27 cellular contexts compared by ENCODE assay signal in the genomic region with DNA sequence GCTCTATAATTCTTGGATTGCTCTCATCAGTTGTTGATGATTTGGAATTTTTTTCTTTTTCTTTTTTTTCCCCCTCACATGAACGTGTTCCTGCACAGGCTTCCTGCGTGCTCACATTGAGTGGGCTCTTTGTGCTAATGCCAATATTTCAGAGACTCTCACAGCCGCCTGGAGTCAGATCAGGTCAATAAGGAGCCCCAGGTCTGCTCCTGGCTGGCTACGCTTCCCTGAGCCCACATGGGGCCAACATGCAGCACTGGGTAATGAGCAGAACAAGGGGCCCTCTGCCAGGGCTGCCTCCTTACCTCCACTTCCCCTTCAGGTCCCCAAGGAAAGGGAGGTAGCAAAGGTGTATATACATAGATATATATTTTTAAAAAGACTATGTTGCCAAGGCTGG.
"Had no signal": no experiment of that assay in that cellular context is flagged by ENCODE, and none has a peak within 500 bp of the region (broad histone marks: within the 10 kb centered on the region; RNA-seq: fewer than 3 reads in every experiment).

No MANE protein-coding gene starts in this region.

- DNase-seq: activated CD4-positive, alpha-beta memory T cell treated with anti-CD3 and anti-CD28 coated beads, Interleukin-2, amount 10 ng/mL, durations not matched to agents 7 days and 5 days; activated CD4-positive, alpha-beta T cell treated with anti-CD3 and anti-CD28 coated beads for 1 hour; activated CD4-positive, alpha-beta T cell treated with anti-CD3 and anti-CD28 coated beads, Interleukin-2, amount 10 ng/mL, durations not matched to agents 7 days and 5 days; activated gamma-delta T cell treated with Interleukin-2 at 50 U/mL for 16 hours; activated naive CD4-positive, alpha-beta T cell treated with anti-CD3 and anti-CD28 coated beads, Interleukin-2, amount 50 U/mL, for 16 hours; activated T-cell treated with anti-CD3 and anti-CD28 coated beads, Interleukin-2, amount 50 U/mL, for 4 hours; amygdala; endodermal cell; foreskin fibroblast; heart left ventricle; naive B cell; nephron progenitor cell; ovary; right lobe of liver; stimulated activated CD4-positive, alpha-beta T cell treated with anti-CD3 and anti-CD28 coated beads, Interleukin-12 subunit alpha, Interleukin-12 subunit beta, amount 100 ng/mL, for 4 hours; stimulated activated CD4-positive, alpha-beta T cell treated with anti-CD3 and anti-CD28 coated beads, Interleukin-4, amount 100 ng/mL, for 1 hour; stimulated activated naive CD8-positive, alpha-beta T cell treated with anti-CD3 and anti-CD28 coated beads, Interleukin-15, Interleukin-2, amounts not matched to agents 100 U/mL and 50 U/mL, for 24 hours; upper lobe of left lung had no signal

- H3K27ac ChIP-seq: heart left ventricle, ovary, right lobe of liver, skin epidermis, upper lobe of left lung had no signal

- H3K36me3 ChIP-seq: ovary, thoracic aorta had no signal

- H3K27ac Mint-ChIP-seq: activated CD4-positive, alpha-beta memory T cell treated with anti-CD3 and anti-CD28 coated beads, Interleukin-2, amount 10 ng/mL, durations not matched to agents 7 days and 5 days; activated CD4-positive, alpha-beta T cell treated with anti-CD3 and anti-CD28 coated beads, Interleukin-2, amount 10 ng/mL, durations not matched to agents 7 days and 5 days; activated T-helper 17 cell treated with anti-CD3 and anti-CD28 coated beads, Interleukin-2, amount 50 U/mL, for 72 hours; dendritic cell treated with granulocyte-macrophage colony-stimulating factor and Interleukin-4, amounts not matched to agents 40 ng/mL and 50 ng/mL, for 4 days; endodermal cell; mesothelial cell of epicardium; naive B cell; nephron progenitor cell; progenitor cell of endocrine pancreas; WTC11 had no signal

- ATAC-seq: activated T-cell treated with anti-CD3 and anti-CD28 coated beads, Interleukin-2, amount 50 U/mL, for 4 hours; activated T-helper 17 cell treated with anti-CD3 and anti-CD28 coated beads, Interleukin-2, amount 50 U/mL, for 72 hours; esophagus mucosa; heart left ventricle; right lobe of liver; stimulated activated naive CD8-positive, alpha-beta T cell treated with anti-CD3 and anti-CD28 coated beads, Interleukin-15, Interleukin-2, amounts not matched to agents 100 U/mL and 50 U/mL, for 24 hours; WTC11 had no signal

- H3K9me3 ChIP-seq: heart left ventricle, ovary, right lobe of liver, thoracic aorta, upper lobe of left lung had no signal

- H3K4me3 ChIP-seq: heart left ventricle, ovary, right lobe of liver, skin epidermis, thoracic aorta, upper lobe of left lung had no signal

- H3K4me3 Mint-ChIP-seq: activated CD4-positive, alpha-beta memory T cell treated with anti-CD3 and anti-CD28 coated beads, Interleukin-2, amount 10 ng/mL, durations not matched to agents 7 days and 5 days; activated CD4-positive, alpha-beta T cell treated with anti-CD3 and anti-CD28 coated beads, Interleukin-2, amount 10 ng/mL, durations not matched to agents 7 days and 5 days; activated T-cell treated with anti-CD3 and anti-CD28 coated beads, Interleukin-2, amount 50 U/mL, for 4 hours; activated T-helper 17 cell treated with anti-CD3 and anti-CD28 coated beads, Interleukin-2, amount 50 U/mL, for 72 hours; central memory CD8-positive, alpha-beta T cell; dendritic cell treated with granulocyte-macrophage colony-stimulating factor and Interleukin-4, amounts not matched to agents 40 ng/mL and 50 ng/mL, for 4 days; endodermal cell; mesothelial cell of epicardium; naive B cell; nephron progenitor cell; WTC11 had no signal

- H3K4me1 Mint-ChIP-seq: activated CD4-positive, alpha-beta memory T cell treated with anti-CD3 and anti-CD28 coated beads, Interleukin-2, amount 10 ng/mL, durations not matched to agents 7 days and 5 days; activated CD4-positive, alpha-beta T cell treated with anti-CD3 and anti-CD28 coated beads, Interleukin-2, amount 10 ng/mL, durations not matched to agents 7 days and 5 days; central memory CD8-positive, alpha-beta T cell; endodermal cell; mesothelial cell of epicardium; WTC11 had no signal

- H3K27me3 ChIP-seq: heart left ventricle, ovary, right lobe of liver, upper lobe of left lung had no signal

- H3K27me3 Mint-ChIP-seq: activated CD4-positive, alpha-beta memory T cell treated with anti-CD3 and anti-CD28 coated beads, Interleukin-2, amount 10 ng/mL, durations not matched to agents 7 days and 5 days; activated T-helper 17 cell treated with anti-CD3 and anti-CD28 coated beads, Interleukin-2, amount 50 U/mL, for 72 hours; central memory CD8-positive, alpha-beta T cell; dendritic cell treated with granulocyte-macrophage colony-stimulating factor and Interleukin-4, amounts not matched to agents 40 ng/mL and 50 ng/mL, for 4 days; naive B cell; progenitor cell of endocrine pancreas had no signal

- H3K9me3 Mint-ChIP-seq: activated CD4-positive, alpha-beta T cell treated with anti-CD3 and anti-CD28 coated beads, Interleukin-2, amount 10 ng/mL, durations not matched to agents 7 days and 5 days; activated T-cell treated with anti-CD3 and anti-CD28 coated beads, Interleukin-2, amount 50 U/mL, for 4 hours; activated T-helper 17 cell treated with anti-CD3 and anti-CD28 coated beads, Interleukin-2, amount 50 U/mL, for 72 hours; central memory CD8-positive, alpha-beta T cell; dendritic cell treated with granulocyte-macrophage colony-stimulating factor and Interleukin-4, amounts not matched to agents 40 ng/mL and 50 ng/mL, for 4 days had no signal
